In genomic region chr6:90586675-90587638, GRCh38 we compare ENCODE assay signal across 1 cellular context.
TF ChIP-seq lines count a peak whose summit lies in the region.

Gene MAP3K7 (minus strand): TSS chr6:90587072. CDS start chr6:90586883, 189 bp downstream.

TF ChIP-seq in HepG2, 621 proteins besides CTCF, POLR2A, EP300 and RAD21 (continued from another document and continues in another):
- no peak for TF ChIP-seq ZNF318 (CRISPR knock-in tag; IDR thresholded peaks at IDR 0.05)
- TF ChIP-seq GRHL1 (CRISPR knock-in tag; conservative IDR thresholded peaks at IDR 0.05): no peak
- TF ChIP-seq HOXD1 (CRISPR knock-in tag; IDR thresholded peaks at IDR 0.05): no peak; the same call in 1 of the 2 replicates
- TF ChIP-seq STAG1 (CRISPR knock-in tag; IDR thresholded peaks at IDR 0.05): no peak
- no peak for TF ChIP-seq HOXA5 (CRISPR knock-in tag; IDR thresholded peaks at IDR 0.05)
- peak; percentile 76; the same call in 1 of the 2 replicates for TF ChIP-seq MXD4 (CRISPR knock-in tag; IDR thresholded peaks at IDR 0.05)
- TF ChIP-seq GTF3A (CRISPR knock-in tag; conservative IDR thresholded peaks at IDR 0.05): no peak
- TF ChIP-seq ARNT2 (CRISPR knock-in tag; IDR thresholded peaks at IDR 0.05; ENCODE audit: low read depth): peak; percentile 72; the same call in 1 of the 2 replicates
- peak; percentile 50 for TF ChIP-seq BORCS8-MEF2B (CRISPR knock-in tag; IDR thresholded peaks at IDR 0.05)
- no peak for TF ChIP-seq ZNF17 (CRISPR knock-in tag; IDR thresholded peaks at IDR 0.05)
- peak; percentile 71 for TF ChIP-seq HNRNPLL (IDR thresholded peaks at IDR 0.05; ENCODE audit: low read depth, low read length, poor library complexity, severe bottlenecking)
- TF ChIP-seq FOXP4 (CRISPR knock-in tag; IDR thresholded peaks at IDR 0.05): no peak
- peak; percentile 67 for TF ChIP-seq ZNF687 (CRISPR knock-in tag; IDR thresholded peaks at IDR 0.05)
- no peak for TF ChIP-seq ZNF484 (CRISPR knock-in tag; IDR thresholded peaks at IDR 0.05; ENCODE audit: borderline replicate concordance, low read depth)
- TF ChIP-seq ZNF142 (CRISPR knock-in tag; IDR thresholded peaks at IDR 0.05): no peak
- no peak for TF ChIP-seq XBP1 (CRISPR knock-in tag; IDR thresholded peaks at IDR 0.05)
- no peak for TF ChIP-seq SMYD3 (CRISPR knock-in tag; IDR thresholded peaks at IDR 0.05)
- no peak for TF ChIP-seq ZNF557 (CRISPR knock-in tag; IDR thresholded peaks at IDR 0.05)
- TF ChIP-seq GTF2F1 (IDR thresholded peaks at IDR 0.05; ENCODE audit: low read length): no peak
- TF ChIP-seq ZKSCAN8 (CRISPR knock-in tag; IDR thresholded peaks at IDR 0.05; ENCODE audit: borderline replicate concordance): no peak
- no peak for TF ChIP-seq ZNF280D (CRISPR knock-in tag; IDR thresholded peaks at IDR 0.05)
- TF ChIP-seq ETV5 (CRISPR knock-in tag; IDR thresholded peaks at IDR 0.05; ENCODE audit: borderline replicate concordance): peak; percentile 75
- no peak for TF ChIP-seq ZNF331 (CRISPR knock-in tag; IDR thresholded peaks at IDR 0.05)
- no peak for TF ChIP-seq ZNF792 (CRISPR knock-in tag; IDR thresholded peaks at IDR 0.05)
- no peak for TF ChIP-seq RARG (CRISPR knock-in tag; IDR thresholded peaks at IDR 0.05; ENCODE audit: low read depth)
